In the genomic region with DNA sequence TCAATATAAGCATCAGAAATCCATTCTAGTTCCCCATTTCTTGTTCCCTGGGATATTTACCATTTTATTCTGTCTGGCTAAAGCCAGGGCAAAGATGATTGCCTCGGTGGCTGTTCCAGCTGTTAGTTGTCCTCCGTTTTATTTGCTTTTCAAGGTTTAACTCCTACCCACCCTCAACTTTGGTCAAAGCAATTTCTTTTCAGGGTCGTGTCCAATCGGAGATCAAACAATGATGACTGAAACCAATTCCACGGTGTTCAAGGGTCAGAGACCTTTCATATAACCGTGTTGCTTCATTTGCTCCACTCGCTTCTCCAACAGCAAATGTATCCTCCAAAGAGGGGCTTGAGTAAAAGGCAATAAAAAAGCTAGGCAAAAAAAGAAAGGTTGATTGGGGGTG, we compare ENCODE assay signal across 15 cellular contexts.
DNase-seq lines count a peak whose midpoint lies in the region; ATAC-seq and TF ChIP-seq lines count a peak whose summit lies in the region.
"Had no signal": no experiment of that assay in that cellular context is flagged by ENCODE, and none has a peak within 500 bp of the region (broad histone marks: within the 10 kb centered on the region; RNA-seq: fewer than 3 reads in every experiment).

No MANE protein-coding gene starts in this region.

- 2 to 16% methylated on average over 7 of the region's 7 CpGs for WGBS in body of pancreas, 2 donors
- WGBS in thyroid gland, 2 donors, result 53 to 65% methylated on average over 7 of the region's 7 CpGs

- intact Hi-C loops in body of pancreas (cut with DNase I), result no loop called here
- intact Hi-C loops in thyroid gland (cut with DNase I), result no loop called here

- no peaks in the 10 kb centered on the region for H3K27me3 ChIP-seq in body of pancreas
- no peaks in the 10 kb centered on the region for H3K27me3 ChIP-seq in skeletal muscle satellite cell (ENCODE audit: control insufficient read depth, insufficient read depth, low read length)
- no peaks in the 10 kb centered on the region for H3K27me3 ChIP-seq in thyroid gland

- no peaks in the 10 kb centered on the region for H3K9me3 ChIP-seq in body of pancreas
- H3K9me3 ChIP-seq in skeletal muscle satellite cell (replicated peaks; ENCODE audit: low read length), result no peaks in the 10 kb centered on the region
- H3K9me3 ChIP-seq in thyroid gland, result no peaks in the 10 kb centered on the region
- H3K9me3 ChIP-seq: BLaER1 treated with 17β-estradiol and CSF1 and Interleukin-3, amounts not matched to agents 10 nM and 100 nM had no signal

- no peak for DNase-seq in HFFc6
- peak in 1 of 4 donors; percentile 5 for DNase-seq in body of pancreas
- DNase-seq in left lobe of liver (ENCODE audit: low spot score), result peak; percentile 44
- no peak for DNase-seq in thyroid gland
- DNase-seq: erythroblast; NCI-H1694 treated with DMSO at 0.1 percent for 48 hours; NCI-H774; SHP77 treated with DMSO at 0.1 percent for 48 hours; stimulated activated CD4-positive, alpha-beta T cell treated with anti-CD3 and anti-CD28 coated beads, Interleukin-4, amount 100 ng/mL, for 1 hour had no signal

- H3K4me3 Mint-ChIP-seq in HFFc6, result peak overlapping the region; percentile 9; the same call in 1 of the 2 replicates

- H3K36me3 ChIP-seq in body of pancreas (replicated peaks in 1 of 2; ENCODE audit: insufficient read depth in 1 of 2, low read depth in 2 of 2) (no peaks in the 10 kb centered on the region), skeletal muscle satellite cell (ENCODE audit: insufficient read depth, low read length) (no peaks in the 10 kb centered on the region), thyroid gland (no peaks in the 10 kb centered on the region)
- H3K36me3 ChIP-seq: BLaER1 treated with 17β-estradiol and CSF1 and Interleukin-3, amounts not matched to agents 10 nM and 100 nM had no signal

- H3K4me1 ChIP-seq in body of pancreas (peaks cover 14% of the 10 kb centered on the region), skeletal muscle satellite cell (ENCODE audit: control insufficient read depth, insufficient read depth, low read length) (no peaks in the 10 kb centered on the region), thyroid gland (no peaks in the 10 kb centered on the region)

- no peak for TF ChIP-seq POLR2A in body of pancreas (IDR thresholded peaks at IDR 0.05)
- no peak for TF ChIP-seq POLR2A in thyroid gland (IDR thresholded peaks at IDR 0.05)

- no peak overlapping the region for H3K9ac ChIP-seq in skeletal muscle satellite cell (ENCODE audit: low read depth, low read length)

- no peak overlapping the region for H3K27ac Mint-ChIP-seq in HFFc6
- H3K27ac Mint-ChIP-seq: memory B cell had no signal

- ATAC-seq in body of pancreas, result no peak
- ATAC-seq in left lobe of liver, result peak; percentile 59
- ATAC-seq in SK-N-SH treated with all-trans-retinoic acid at 6 μM for 48 hours, result no peak
- ATAC-seq in HG03521 (IDR thresholded peaks at IDR 0.05; ENCODE audit: unreplicated experiment), result no peak
- no peak for ATAC-seq in GM21786 (IDR thresholded peaks at IDR 0.05; ENCODE audit: unreplicated experiment)

- H3K4me1 Mint-ChIP-seq in HFFc6 (ENCODE audit: low read depth), result peaks cover 16% of the 10 kb centered on the region; the same call in 1 of the 2 replicates

- no peaks in the 10 kb centered on the region for H3K9me3 Mint-ChIP-seq in HFFc6
- H3K9me3 Mint-ChIP-seq: memory B cell had no signal

- H3K27me3 Mint-ChIP-seq in HFFc6 (ENCODE audit: insufficient read depth), result no peaks in the 10 kb centered on the region
- H3K27me3 Mint-ChIP-seq: memory B cell had no signal

- peak overlapping the region; percentile 23 for H3K4me2 ChIP-seq in skeletal muscle satellite cell (ENCODE audit: low read length)

- H3K27ac ChIP-seq in body of pancreas, result peak overlapping the region; percentile 11 to 91 (median 72)
- no peak overlapping the region for H3K27ac ChIP-seq in thyroid gland

- H3K4me3 ChIP-seq in body of pancreas (no peak overlapping the region), skeletal muscle satellite cell (ENCODE audit: low read length) (no peak overlapping the region), thyroid gland (replicated peaks in 1 of 3) (no peak overlapping the region)

- H3K36me3 Mint-ChIP-seq in HFFc6 (ENCODE audit: low read depth), result no peaks in the 10 kb centered on the region
- H3K36me3 Mint-ChIP-seq: memory B cell had no signal

- TF ChIP-seq CTCF in HFFc6 (IDR thresholded peaks at IDR 0.05), result no peak
- TF ChIP-seq CTCF in body of pancreas (IDR thresholded peaks at IDR 0.05), result no peak
- no peak for TF ChIP-seq CTCF in thyroid gland (IDR thresholded peaks at IDR 0.05)

TF ChIP-seq in SK-N-SH treated with all-trans-retinoic acid at 6 μM for 48 hours, 23 proteins besides CTCF, POLR2A, EP300 and RAD21:
- no peak for TF ChIP-seq RARB (CRISPR knock-in tag; IDR thresholded peaks at IDR 0.05)
- TF ChIP-seq, protein P1, sequence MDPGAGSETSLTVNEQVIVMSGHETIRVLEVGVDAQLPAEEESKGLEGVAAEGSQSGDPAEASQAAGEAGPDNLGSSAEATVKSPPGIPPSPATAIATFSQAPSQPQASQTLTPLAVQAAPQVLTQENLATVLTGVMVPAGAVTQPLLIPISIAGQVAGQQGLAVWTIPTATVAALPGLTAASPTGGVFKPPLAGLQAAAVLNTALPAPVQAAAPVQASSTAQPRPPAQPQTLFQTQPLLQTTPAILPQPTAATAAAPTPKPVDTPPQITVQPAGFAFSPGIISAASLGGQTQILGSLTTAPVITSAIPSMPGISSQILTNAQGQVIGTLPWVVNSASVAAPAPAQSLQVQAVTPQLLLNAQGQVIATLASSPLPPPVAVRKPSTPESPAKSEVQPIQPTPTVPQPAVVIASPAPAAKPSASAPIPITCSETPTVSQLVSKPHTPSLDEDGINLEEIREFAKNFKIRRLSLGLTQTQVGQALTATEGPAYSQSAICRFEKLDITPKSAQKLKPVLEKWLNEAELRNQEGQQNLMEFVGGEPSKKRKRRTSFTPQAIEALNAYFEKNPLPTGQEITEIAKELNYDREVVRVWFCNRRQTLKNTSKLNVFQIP (CRISPR knock-in tag; IDR thresholded peaks at IDR 0.05; ENCODE audit: borderline replicate concordance, low read depth), result no peak
- no peak for TF ChIP-seq OSR1 (CRISPR knock-in tag; IDR thresholded peaks at IDR 0.05)
- no peak for TF ChIP-seq TCF4 (CRISPR knock-in tag; IDR thresholded peaks at IDR 0.05; ENCODE audit: borderline replicate concordance)
- TF ChIP-seq BACH2 (CRISPR knock-in tag; IDR thresholded peaks at IDR 0.05; ENCODE audit: borderline replicate concordance), result no peak
- TF ChIP-seq, protein P2, sequence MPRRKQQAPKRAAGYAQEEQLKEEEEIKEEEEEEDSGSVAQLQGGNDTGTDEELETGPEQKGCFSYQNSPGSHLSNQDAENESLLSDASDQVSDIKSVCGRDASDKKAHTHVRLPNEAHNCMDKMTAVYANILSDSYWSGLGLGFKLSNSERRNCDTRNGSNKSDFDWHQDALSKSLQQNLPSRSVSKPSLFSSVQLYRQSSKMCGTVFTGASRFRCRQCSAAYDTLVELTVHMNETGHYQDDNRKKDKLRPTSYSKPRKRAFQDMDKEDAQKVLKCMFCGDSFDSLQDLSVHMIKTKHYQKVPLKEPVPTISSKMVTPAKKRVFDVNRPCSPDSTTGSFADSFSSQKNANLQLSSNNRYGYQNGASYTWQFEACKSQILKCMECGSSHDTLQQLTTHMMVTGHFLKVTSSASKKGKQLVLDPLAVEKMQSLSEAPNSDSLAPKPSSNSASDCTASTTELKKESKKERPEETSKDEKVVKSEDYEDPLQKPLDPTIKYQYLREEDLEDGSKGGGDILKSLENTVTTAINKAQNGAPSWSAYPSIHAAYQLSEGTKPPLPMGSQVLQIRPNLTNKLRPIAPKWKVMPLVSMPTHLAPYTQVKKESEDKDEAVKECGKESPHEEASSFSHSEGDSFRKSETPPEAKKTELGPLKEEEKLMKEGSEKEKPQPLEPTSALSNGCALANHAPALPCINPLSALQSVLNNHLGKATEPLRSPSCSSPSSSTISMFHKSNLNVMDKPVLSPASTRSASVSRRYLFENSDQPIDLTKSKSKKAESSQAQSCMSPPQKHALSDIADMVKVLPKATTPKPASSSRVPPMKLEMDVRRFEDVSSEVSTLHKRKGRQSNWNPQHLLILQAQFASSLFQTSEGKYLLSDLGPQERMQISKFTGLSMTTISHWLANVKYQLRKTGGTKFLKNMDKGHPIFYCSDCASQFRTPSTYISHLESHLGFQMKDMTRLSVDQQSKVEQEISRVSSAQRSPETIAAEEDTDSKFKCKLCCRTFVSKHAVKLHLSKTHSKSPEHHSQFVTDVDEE (CRISPR knock-in tag; IDR thresholded peaks at IDR 0.05), result no peak
- no peak for TF ChIP-seq TOX (CRISPR knock-in tag; IDR thresholded peaks at IDR 0.05; ENCODE audit: borderline replicate concordance)
- no peak for TF ChIP-seq CSDC2 (CRISPR knock-in tag; IDR thresholded peaks at IDR 0.05)
- no peak for TF ChIP-seq ARNTL (CRISPR knock-in tag; IDR thresholded peaks at IDR 0.05; ENCODE audit: borderline replicate concordance, low read depth)

Comparison
In these comparisons a context has a peak if more than half of its experiments do, and no peak if none do; other contexts are left out.
1. H3K27ac ChIP-seq: peak in body of pancreas (4 of 4); none in thyroid gland (0 of 3).